Comparison of ENCODE assay signal across 11 cellular contexts in genomic region chr4:76687730-76688441, GRCh38.
A peak's percentile ranks its signal among the peaks of the same experiment; 100 is the strongest.
DNase-seq lines count a peak whose midpoint lies in the region; ATAC-seq and TF ChIP-seq lines count a peak whose summit lies in the region.
"Had no signal": no experiment of that assay in that cellular context is flagged by ENCODE, and none has a peak within 500 bp of the region (broad histone marks: within the 10 kb centered on the region; RNA-seq: fewer than 3 reads in every experiment).

No MANE protein-coding gene starts in this region.

- H3K23ac ChIP-seq in mesendoderm (ENCODE audit: low read length) = no peak overlapping the region

- no peak overlapping the region for H2BK15ac ChIP-seq in mesendoderm (replicated peaks; ENCODE audit: low read depth)

- H4K5ac ChIP-seq in mesendoderm (ENCODE audit: low read length) = no peak overlapping the region

- peaks cover 9% of the 10 kb centered on the region for H3K36me3 Mint-ChIP-seq in WTC11
- H3K36me3 Mint-ChIP-seq in activated CD8-positive, alpha-beta T cell treated with anti-CD3 and anti-CD28 coated beads for 36 hours (ENCODE audit: low read depth) = no peaks in the 10 kb centered on the region
- H3K36me3 Mint-ChIP-seq: activated naive CD4-positive, alpha-beta T cell treated with anti-CD3 and anti-CD28 coated beads, Interleukin-2, amount 10 ng/mL, durations not matched to agents 7 days and 5 days had no signal

- H3K27me3 Mint-ChIP-seq in WTC11 (ENCODE audit: low read depth) = no peaks in the 10 kb centered on the region
- peaks cover 66% of the 10 kb centered on the region for H3K27me3 Mint-ChIP-seq in activated CD8-positive, alpha-beta T cell treated with anti-CD3 and anti-CD28 coated beads for 36 hours

- H4K8ac ChIP-seq in mesendoderm (ENCODE audit: low read depth, low read length) = no peak overlapping the region

- no peak overlapping the region for H3K56ac ChIP-seq in mesendoderm (ENCODE audit: low read length)

- in situ Hi-C loops in Caki2 (cut with HindIII; ENCODE audit: low pct_unique_long_range_greater_than_20kb, low sequenced_read_pairs) = no loop called here
- in situ Hi-C loops in gastrocnemius medialis (cut with MboI; ENCODE audit: low sequenced_read_pairs in 4 of 4) = no loop called here

- intact Hi-C loops in gastrocnemius medialis (cut with DNase I; ENCODE audit: low total_unique reads) = no loop called here
- intact Hi-C loops in activated CD8-positive, alpha-beta T cell treated with anti-CD3 and anti-CD28 coated beads for 36 hours (cut with micrococcal nuclease) = no loop called here

- H3K9me3 Mint-ChIP-seq in WTC11 = no peaks in the 10 kb centered on the region
- no peaks in the 10 kb centered on the region for H3K9me3 Mint-ChIP-seq in activated CD8-positive, alpha-beta T cell treated with anti-CD3 and anti-CD28 coated beads for 36 hours
- H3K9me3 Mint-ChIP-seq: activated naive CD4-positive, alpha-beta T cell treated with anti-CD3 and anti-CD28 coated beads, Interleukin-2, amount 10 ng/mL, durations not matched to agents 7 days and 5 days had no signal

- H3K4me1 ChIP-seq in mesendoderm (ENCODE audit: control insufficient read depth, low read depth, low read length) (peaks cover 5% of the 10 kb centered on the region), gastrocnemius medialis (peaks cover 6 to 9% of the 10 kb centered on the region in 2 donors)

- no peaks in the 10 kb centered on the region for H3K36me3 ChIP-seq in mesendoderm (ENCODE audit: control insufficient read depth, insufficient read depth, low read length)
- H3K36me3 ChIP-seq in gastrocnemius medialis = no peaks in the 10 kb centered on the region

- peak overlapping the region; percentile 77 for H3K4me3 Mint-ChIP-seq in WTC11
- no peak overlapping the region for H3K4me3 Mint-ChIP-seq in activated CD8-positive, alpha-beta T cell treated with anti-CD3 and anti-CD28 coated beads for 36 hours

- no peak overlapping the region for H3K9ac ChIP-seq in mesendoderm (ENCODE audit: low read length)

- no peak overlapping the region for H2AK5ac ChIP-seq in mesendoderm (ENCODE audit: low read length)

- no peak overlapping the region for H3K4ac ChIP-seq in mesendoderm (ENCODE audit: low read depth, low read length)

- H3K27ac Mint-ChIP-seq in WTC11 = no peak overlapping the region
- no peak overlapping the region for H3K27ac Mint-ChIP-seq in activated CD8-positive, alpha-beta T cell treated with anti-CD3 and anti-CD28 coated beads for 36 hours
- H3K27ac Mint-ChIP-seq: activated naive CD4-positive, alpha-beta T cell treated with anti-CD3 and anti-CD28 coated beads, Interleukin-2, amount 10 ng/mL, durations not matched to agents 7 days and 5 days had no signal

- peaks cover 3% of the 10 kb centered on the region for H3K79me1 ChIP-seq in mesendoderm (ENCODE audit: low read length)

- H2BK5ac ChIP-seq in mesendoderm (ENCODE audit: low read length) = no peak overlapping the region

- peaks cover 46% of the 10 kb centered on the region for H3K4me1 Mint-ChIP-seq in WTC11
- H3K4me1 Mint-ChIP-seq in activated CD8-positive, alpha-beta T cell treated with anti-CD3 and anti-CD28 coated beads for 36 hours (ENCODE audit: low read depth) = peaks cover 9% of the 10 kb centered on the region

- DNase-seq in Caki2 (ENCODE audit: low read depth) = peak; percentile 11
- peak; percentile 25 for DNase-seq in NCI-H1436 (lab: John Stamatoyannopoulos, UW)
- DNase-seq in WTC11 (ENCODE audit: low spot score) = no peak
- DNase-seq in mesendoderm = peak; percentile 82
- DNase-seq in gastrocnemius medialis = no peak
- no peak for DNase-seq in cortex of kidney (lab: John Stamatoyannopoulos, UW)
- no peak for DNase-seq in NCI-H2171 treated with DMSO at 0.1 percent for 48 hours (lab: John Stamatoyannopoulos, UW)
- DNase-seq in activated CD8-positive, alpha-beta T cell treated with anti-CD3 and anti-CD28 coated beads for 36 hours = no peak
- DNase-seq: activated CD4-positive, CD25-positive, alpha-beta regulatory T cell; activated naive CD4-positive, alpha-beta T cell treated with anti-CD3 and anti-CD28 coated beads, Interleukin-2, amount 10 ng/mL, durations not matched to agents 7 days and 5 days had no signal

- no peak overlapping the region for H2BK120ac ChIP-seq in mesendoderm (ENCODE audit: low read depth, low read length)

- TF ChIP-seq CTCF in WTC11 (IDR thresholded peaks at IDR 0.05) (no peak), gastrocnemius medialis (IDR thresholded peaks at IDR 0.05 in 4 of 5, conservative IDR thresholded peaks at IDR 0.05 in 1 of 5) (no peak)
- TF ChIP-seq CTCF in activated CD8-positive, alpha-beta T cell treated with anti-CD3 and anti-CD28 coated beads for 36 hours (IDR thresholded peaks at IDR 0.05) = no peak

- H3K18ac ChIP-seq in mesendoderm (ENCODE audit: low read length) = no peak overlapping the region

- no CpG with 5 or more reads among the region's 5 CpGs for WGBS in mesendoderm (ENCODE audit: extremely low coverage, insufficient coverage, low lambda C conversion rate)

- H3K4me3 ChIP-seq in mesendoderm (ENCODE audit: low read length) = no peak overlapping the region
- H3K4me3 ChIP-seq in gastrocnemius medialis = no peak overlapping the region

- TF ChIP-seq POLR2A in gastrocnemius medialis (IDR thresholded peaks at IDR 0.05) = no peak

- no peaks in the 10 kb centered on the region for H3K9me3 ChIP-seq in gastrocnemius medialis

- ATAC-seq in WTC11 (no peak), gastrocnemius medialis (no peak)
- no peak for ATAC-seq in activated CD8-positive, alpha-beta T cell treated with anti-CD3 and anti-CD28 coated beads for 36 hours
- ATAC-seq: right cardiac atrium had no signal

- POLR2A ChIA-PET in WTC11 (lab: Charles Lee) = interaction anchor here (1.8 kb wide), 1 partner anchor 10 kb away, joined by 4 read pairs; no protein-coding TSS in a partner anchor
- POLR2A ChIA-PET in activated CD8-positive, alpha-beta T cell treated with anti-CD3 and anti-CD28 coated beads for 36 hours (lab: Charles Lee) = no interaction called here

- H3K27me3 ChIP-seq in mesendoderm (ENCODE audit: insufficient read depth, low read length, poor library complexity) (no peaks in the 10 kb centered on the region), gastrocnemius medialis (peaks cover 15 to 38% (median 25%) of the 10 kb centered on the region in 3 donors)

- H3K27ac ChIP-seq in mesendoderm (ENCODE audit: low read depth, low read length) (no peak overlapping the region), gastrocnemius medialis (no peak overlapping the region)

- H3K4me2 ChIP-seq in mesendoderm (ENCODE audit: low read length) = no peak overlapping the region

- peaks cover 18% of the 10 kb centered on the region for H3K79me2 ChIP-seq in mesendoderm (ENCODE audit: control insufficient read depth, insufficient read depth, low read length)

- CTCF ChIA-PET in WTC11 (lab: Charles Lee) = interaction anchor here (0.6 to 1.2 kb wide), 2 partner anchors 8 to 61 kb away, joined by 4 read pairs; no protein-coding TSS in a partner anchor
- CTCF ChIA-PET in activated CD8-positive, alpha-beta T cell treated with anti-CD3 and anti-CD28 coated beads for 36 hours (lab: Charles Lee) = no interaction called here

TF ChIP-seq in WTC11, 78 proteins besides CTCF, POLR2A, EP300 and RAD21:
- TF ChIP-seq ZNF281 (CRISPR knock-in tag; IDR thresholded peaks at IDR 0.05) (no peak), FOXJ3 (CRISPR knock-in tag; IDR thresholded peaks at IDR 0.05; ENCODE audit: borderline replicate concordance) (no peak), ZNF416 (CRISPR knock-in tag; IDR thresholded peaks at IDR 0.05) (no peak), ZSCAN18 (CRISPR knock-in tag; IDR thresholded peaks at IDR 0.05) (no peak)

Comparison
In these comparisons a context has a peak if more than half of its experiments do, and no peak if none do; other contexts are left out.
1. DNase-seq: peak in Caki2 (single experiment), NCI-H1436 (single experiment) and mesendoderm (single experiment); none in WTC11 (single experiment), gastrocnemius medialis (0 of 2), cortex of kidney (single experiment), NCI-H2171 treated with DMSO at 0.1 percent for 48 hours (single experiment) and activated CD8-positive, alpha-beta T cell treated with anti-CD3 and anti-CD28 coated beads for 36 hours (single experiment).